Comparison of ENCODE assay signal across 14 cellular contexts in the genomic region with DNA sequence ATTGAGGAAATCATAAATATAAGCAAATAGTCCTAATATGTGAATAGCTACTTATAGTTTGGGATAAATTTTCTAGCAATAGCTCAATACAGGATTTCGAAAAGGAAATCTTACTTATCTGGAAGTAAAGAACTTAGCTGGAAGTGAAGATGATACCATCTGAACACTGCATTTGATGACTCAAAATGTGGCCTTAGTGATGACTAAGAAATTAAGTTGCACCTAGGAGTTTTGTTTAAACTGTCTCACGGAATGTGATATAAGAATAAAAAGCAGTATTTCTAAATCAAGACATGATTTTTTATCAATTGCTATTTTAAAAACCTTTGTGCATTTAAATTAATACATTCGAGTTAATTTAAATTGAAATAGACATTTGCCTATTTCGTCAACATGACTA.
DNase-seq lines count a peak whose midpoint lies in the region; ATAC-seq and TF ChIP-seq lines count a peak whose summit lies in the region.
"Had no signal": no experiment of that assay in that cellular context is flagged by ENCODE, and none has a peak within 500 bp of the region (broad histone marks: within the 10 kb centered on the region; RNA-seq: fewer than 3 reads in every experiment).

No MANE protein-coding gene starts in this region.

- DNase-seq in activated naive CD4-positive, alpha-beta T cell treated with anti-CD3 and anti-CD28 coated beads, Interleukin-2, amount 50 U/mL, for 16 hours = no peak
- peak; percentile 40 for DNase-seq in astrocyte of the spinal cord (ENCODE audit: low read depth, low spot score)
- no peak for DNase-seq in stimulated activated naive CD8-positive, alpha-beta T cell treated with anti-CD3 and anti-CD28 coated beads, Interleukin-15, Interleukin-2, amounts not matched to agents 100 U/mL and 50 U/mL, for 24 hours
- no peak for DNase-seq in NCI-H2107 treated with DMSO at 0.1 percent for 48 hours (lab: John Stamatoyannopoulos, UW; ENCODE audit: unreplicated experiment)
- DNase-seq in SK-N-DZ (ENCODE audit: low spot score) = no peak
- DNase-seq: activated CD4-positive, alpha-beta T cell treated with anti-CD3 and anti-CD28 coated beads, Interleukin-2, amount 50 U/mL, for 1 hour; KG1; NCI-H345; SHP77 treated with DMSO at 0.1 percent for 48 hours had no signal

- no peaks in the 10 kb centered on the region for H3K9me3 Mint-ChIP-seq in activated naive CD4-positive, alpha-beta T cell treated with anti-CD3 and anti-CD28 coated beads, Interleukin-2, amount 50 U/mL, for 24 hours

- ATAC-seq in HG03378 (IDR thresholded peaks at IDR 0.05; ENCODE audit: unreplicated experiment) (peak; percentile 50), HG02885 (IDR thresholded peaks at IDR 0.05; ENCODE audit: poor library complexity, unreplicated experiment) (no peak)
- ATAC-seq in stimulated activated naive CD8-positive, alpha-beta T cell treated with anti-CD3 and anti-CD28 coated beads, Interleukin-15, Interleukin-2, amounts not matched to agents 100 U/mL and 50 U/mL, for 24 hours = peak; percentile 55

- H3K36me3 Mint-ChIP-seq in activated naive CD4-positive, alpha-beta T cell treated with anti-CD3 and anti-CD28 coated beads, Interleukin-2, amount 50 U/mL, for 24 hours = no peaks in the 10 kb centered on the region

- no peaks in the 10 kb centered on the region for H3K27me3 Mint-ChIP-seq in activated naive CD4-positive, alpha-beta T cell treated with anti-CD3 and anti-CD28 coated beads, Interleukin-2, amount 50 U/mL, for 24 hours

- no peak for TF ChIP-seq CTCF in astrocyte of the spinal cord (IDR thresholded peaks at IDR 0.05; ENCODE audit: low read depth, low read length)

- H3K4me3 Mint-ChIP-seq in activated naive CD4-positive, alpha-beta T cell treated with anti-CD3 and anti-CD28 coated beads, Interleukin-2, amount 50 U/mL, for 24 hours = peak overlapping the region; percentile 43

- peak overlapping the region; percentile 43 for H3K27ac Mint-ChIP-seq in activated naive CD4-positive, alpha-beta T cell treated with anti-CD3 and anti-CD28 coated beads, Interleukin-2, amount 50 U/mL, for 24 hours

- in situ Hi-C loops in astrocyte of the spinal cord (cut with HindIII; ENCODE audit: low sequenced_read_pairs) = no loop called here

- no peak overlapping the region for H3K4me3 ChIP-seq in astrocyte of the spinal cord (ENCODE audit: low read depth, low read length)
- H3K4me3 ChIP-seq: ascending aorta, esophagus muscularis mucosa had no signal

- H3K4me1 Mint-ChIP-seq in activated naive CD4-positive, alpha-beta T cell treated with anti-CD3 and anti-CD28 coated beads, Interleukin-2, amount 50 U/mL, for 24 hours = peaks cover 36% of the 10 kb centered on the region
